8 cellular contexts compared by ENCODE assay signal in genomic region chr4:22237155-22237751, GRCh38.
DNase-seq lines count a peak whose midpoint lies in the region; ATAC-seq and TF ChIP-seq lines count a peak whose summit lies in the region.
"Had no signal": no experiment of that assay in that cellular context is flagged by ENCODE, and none has a peak within 500 bp of the region (broad histone marks: within the 10 kb centered on the region; RNA-seq: fewer than 3 reads in every experiment).

No MANE protein-coding gene starts in this region.

- no peaks in the 10 kb centered on the region for H3K36me3 Mint-ChIP-seq in GM23338 (ENCODE audit: low read depth)
- no peaks in the 10 kb centered on the region for H3K36me3 Mint-ChIP-seq in activated naive CD8-positive, alpha-beta T cell treated with anti-CD3 and anti-CD28 coated beads, Interleukin-2, amount 10 ng/mL, durations not matched to agents 7 days and 5 days
- no peaks in the 10 kb centered on the region for H3K36me3 Mint-ChIP-seq in stimulated activated memory B cell treated with anti-CD40 and anti-IgM and Interleukin-4, amounts not matched to agents 10 μg/mL and 1 μg/mL and 100 μg/mL, for 72 hours

- WGBS in testis, 2 donors = 33 to 34% methylated on average over 4 of the region's 4 CpGs

- no peaks in the 10 kb centered on the region for H3K9me2 ChIP-seq in GM23338 (ENCODE audit: insufficient read depth)

- no peak overlapping the region for H3K27ac Mint-ChIP-seq in GM23338
- peak overlapping the region; percentile 67 for H3K27ac Mint-ChIP-seq in activated naive CD8-positive, alpha-beta T cell treated with anti-CD3 and anti-CD28 coated beads, Interleukin-2, amount 10 ng/mL, durations not matched to agents 7 days and 5 days
- H3K27ac Mint-ChIP-seq in stimulated activated memory B cell treated with anti-CD40 and anti-IgM and Interleukin-4, amounts not matched to agents 10 μg/mL and 1 μg/mL and 100 μg/mL, for 72 hours = no peak overlapping the region

- H3K4me2 ChIP-seq in GM23338 = no peak overlapping the region

- H3K9me3 ChIP-seq in Peyer's patch = no peaks in the 10 kb centered on the region
- H3K9me3 ChIP-seq in lower lobe of right lung = no peaks in the 10 kb centered on the region
- no peaks in the 10 kb centered on the region for H3K9me3 ChIP-seq in testis
- H3K9me3 ChIP-seq: SJSA1 had no signal

- ATAC-seq in GM23338 (peak; percentile 92), lower lobe of right lung (peak; percentile 29 to 46)
- ATAC-seq in activated naive CD8-positive, alpha-beta T cell treated with anti-CD3 and anti-CD28 coated beads, Interleukin-2, amount 10 ng/mL, durations not matched to agents 7 days and 5 days (ENCODE audit: low read depth) = peak; percentile 68
- ATAC-seq in stimulated activated memory B cell treated with anti-CD40 and anti-IgM and Interleukin-4, amounts not matched to agents 10 μg/mL and 1 μg/mL and 100 μg/mL, for 72 hours = no peak

- H3K4me3 ChIP-seq in GM23338 = no peak overlapping the region
- H3K4me3 ChIP-seq in Peyer's patch = peak overlapping the region in 3 of 4 donors; percentile 21 to 51 (median 45)
- H3K4me3 ChIP-seq in lower lobe of right lung = no peak overlapping the region
- H3K4me3 ChIP-seq in testis = no peak overlapping the region
- H3K4me3 ChIP-seq: SJSA1 had no signal

- H3K4me1 Mint-ChIP-seq in GM23338 = peaks cover 27% of the 10 kb centered on the region
- H3K4me1 Mint-ChIP-seq in activated naive CD8-positive, alpha-beta T cell treated with anti-CD3 and anti-CD28 coated beads, Interleukin-2, amount 10 ng/mL, durations not matched to agents 7 days and 5 days = peaks cover 7% of the 10 kb centered on the region
- H3K4me1 Mint-ChIP-seq in stimulated activated memory B cell treated with anti-CD40 and anti-IgM and Interleukin-4, amounts not matched to agents 10 μg/mL and 1 μg/mL and 100 μg/mL, for 72 hours = no peaks in the 10 kb centered on the region

- no peaks in the 10 kb centered on the region for H3K36me3 ChIP-seq in GM23338 (ENCODE audit: insufficient read depth)
- no peaks in the 10 kb centered on the region for H3K36me3 ChIP-seq in Peyer's patch
- H3K36me3 ChIP-seq in lower lobe of right lung = no peaks in the 10 kb centered on the region
- no peaks in the 10 kb centered on the region for H3K36me3 ChIP-seq in testis (ENCODE audit: low read depth, missing control alignments)
- H3K36me3 ChIP-seq: SJSA1 had no signal

- TF ChIP-seq POLR2A in Peyer's patch (IDR thresholded peaks at IDR 0.05) (no peak), testis (IDR thresholded peaks at IDR 0.05) (no peak)

- H3K4me3 Mint-ChIP-seq in GM23338 = no peak overlapping the region
- H3K4me3 Mint-ChIP-seq in activated naive CD8-positive, alpha-beta T cell treated with anti-CD3 and anti-CD28 coated beads, Interleukin-2, amount 10 ng/mL, durations not matched to agents 7 days and 5 days = peak overlapping the region; percentile 74
- H3K4me3 Mint-ChIP-seq in stimulated activated memory B cell treated with anti-CD40 and anti-IgM and Interleukin-4, amounts not matched to agents 10 μg/mL and 1 μg/mL and 100 μg/mL, for 72 hours = no peak overlapping the region

- H2AFZ ChIP-seq in GM23338 = no peak overlapping the region; the same call in 1 of the 2 replicates

- DNase-seq in GM23338 (ENCODE audit: low spot score) (peak; percentile 91), Peyer's patch (peak in 2 of 3 donors; percentile 80 to 85), lower lobe of right lung (peak; percentile 44), testis (peak; percentile 84), T1000 (lab: John Stamatoyannopoulos, UW) (no peak)
- DNase-seq in activated naive CD8-positive, alpha-beta T cell treated with anti-CD3 and anti-CD28 coated beads, Interleukin-2, amount 10 ng/mL, durations not matched to agents 7 days and 5 days = peak; percentile 64

- H3K4me1 ChIP-seq in GM23338 (ENCODE audit: insufficient read depth) (peaks cover 12% of the 10 kb centered on the region), Peyer's patch (no peaks in the 10 kb centered on the region), lower lobe of right lung (no peaks in the 10 kb centered on the region), testis (no peaks in the 10 kb centered on the region)
- H3K4me1 ChIP-seq: SJSA1 had no signal

- no peaks in the 10 kb centered on the region for H3F3A ChIP-seq in GM23338 (replicated peaks; ENCODE audit: low read depth)

- H3K9me3 Mint-ChIP-seq in GM23338 = no peaks in the 10 kb centered on the region
- no peaks in the 10 kb centered on the region for H3K9me3 Mint-ChIP-seq in activated naive CD8-positive, alpha-beta T cell treated with anti-CD3 and anti-CD28 coated beads, Interleukin-2, amount 10 ng/mL, durations not matched to agents 7 days and 5 days
- peaks cover 3% of the 10 kb centered on the region for H3K9me3 Mint-ChIP-seq in stimulated activated memory B cell treated with anti-CD40 and anti-IgM and Interleukin-4, amounts not matched to agents 10 μg/mL and 1 μg/mL and 100 μg/mL, for 72 hours

- H3K27ac ChIP-seq in GM23338 (ENCODE audit: low read depth) (no peak overlapping the region), Peyer's patch (peak overlapping the region in 1 of 4 donors; percentile 53), lower lobe of right lung (no peak overlapping the region), testis (no peak overlapping the region)
- H3K27ac ChIP-seq: SJSA1 had no signal

- H3K27me3 ChIP-seq in GM23338 (ENCODE audit: insufficient read depth) (no peaks in the 10 kb centered on the region), Peyer's patch (no peaks in the 10 kb centered on the region), lower lobe of right lung (ENCODE audit: low read depth) (no peaks in the 10 kb centered on the region), testis (no peaks in the 10 kb centered on the region)
- H3K27me3 ChIP-seq: SJSA1 had no signal

- peak; percentile 89 to 95 for TF ChIP-seq CTCF in GM23338 (conservative IDR thresholded peaks at IDR 0.05; ENCODE audit: low read depth in 2 of 2)
- TF ChIP-seq CTCF in Peyer's patch (IDR thresholded peaks at IDR 0.05) = peak in 4 of 6 experiments; percentile 46 to 82 (median 68)
- TF ChIP-seq CTCF in lower lobe of right lung (IDR thresholded peaks at IDR 0.05) = peak; percentile 27
- peak; percentile 32 to 68 (median 50) for TF ChIP-seq CTCF in testis (IDR thresholded peaks at IDR 0.05)

- peaks cover 3% of the 10 kb centered on the region for H3K27me3 Mint-ChIP-seq in GM23338 (ENCODE audit: insufficient read depth, low read depth, poor library complexity)
- H3K27me3 Mint-ChIP-seq in activated naive CD8-positive, alpha-beta T cell treated with anti-CD3 and anti-CD28 coated beads, Interleukin-2, amount 10 ng/mL, durations not matched to agents 7 days and 5 days = no peaks in the 10 kb centered on the region
- no peaks in the 10 kb centered on the region for H3K27me3 Mint-ChIP-seq in stimulated activated memory B cell treated with anti-CD40 and anti-IgM and Interleukin-4, amounts not matched to agents 10 μg/mL and 1 μg/mL and 100 μg/mL, for 72 hours

- H4K20me1 ChIP-seq in GM23338 (replicated peaks; ENCODE audit: insufficient read depth) = no peaks in the 10 kb centered on the region

- intact Hi-C loops in lower lobe of right lung (cut with DNase I) (no loop called here), testis (cut with DNase I; ENCODE audit: low total_unique reads) (no loop called here)

- POLR2A ChIA-PET in activated naive CD8-positive, alpha-beta T cell treated with anti-CD3 and anti-CD28 coated beads, Interleukin-2, amount 10 ng/mL, durations not matched to agents 7 days and 5 days (lab: Charles Lee) = no interaction called here

- no peaks in the 10 kb centered on the region for H3K79me2 ChIP-seq in GM23338 (replicated peaks; ENCODE audit: insufficient read depth)

TF ChIP-seq in GM23338, 12 proteins besides CTCF, POLR2A, EP300 and RAD21 (continues in another document):
- TF ChIP-seq EZH2 (IDR thresholded peaks at IDR 0.05; ENCODE audit: low read depth, unreplicated experiment) = no peak

Comparison
In these comparisons a context has a peak if more than half of its experiments do, and no peak if none do; other contexts are left out.
1. H3K4me3 ChIP-seq: peak in Peyer's patch (3 of 4); none in GM23338 (single experiment), lower lobe of right lung (single experiment) and testis (0 of 2).
2. CTCF ChIP-seq: peak in every context shown above with its lines; median percentile 92 in GM23338; 68 in Peyer's patch; 50 in testis; 27 in lower lobe of right lung.